ENCODE assay signal across 1 cellular context in the genomic region with DNA sequence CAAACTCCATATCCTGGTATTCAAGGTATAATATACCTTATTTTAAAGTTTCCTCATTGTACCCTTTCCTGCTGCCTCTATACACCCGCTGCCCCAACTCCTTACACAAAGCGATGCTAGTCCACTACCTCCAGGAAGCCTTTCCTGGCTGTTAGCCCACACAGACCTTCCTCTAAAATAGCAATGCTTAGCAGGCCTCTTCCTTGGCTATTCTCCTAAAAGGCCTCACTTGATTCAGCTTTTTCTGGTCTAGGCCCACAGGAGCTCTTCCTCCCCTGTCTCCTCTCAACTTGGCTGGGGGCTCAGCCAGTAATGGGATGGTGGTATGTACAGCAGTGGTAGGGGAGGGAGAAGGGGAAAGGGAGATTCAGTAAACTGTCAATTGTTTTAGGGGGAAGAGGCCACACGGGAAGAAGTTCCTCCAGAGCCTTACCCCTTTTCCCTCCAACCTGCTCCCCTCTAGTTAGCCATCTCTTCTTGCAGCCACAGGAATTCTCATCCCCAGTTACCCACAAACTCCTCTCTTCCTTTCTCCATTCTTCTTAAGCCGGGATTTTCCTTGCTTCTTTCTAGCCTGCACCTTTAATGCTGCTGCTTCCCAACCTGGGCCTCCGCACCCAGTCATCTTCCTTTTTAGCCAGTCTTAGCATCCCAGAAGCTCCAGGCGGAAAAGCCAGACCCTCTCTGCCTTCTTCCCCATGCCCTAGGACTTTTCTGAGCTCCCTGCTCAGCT.
TF ChIP-seq lines count a peak whose summit lies in the region.

No MANE protein-coding gene starts in this region.

TF ChIP-seq in A549, 52 proteins besides CTCF, POLR2A, EP300 and RAD21 (continued from another document):
- TF ChIP-seq, protein P1, sequence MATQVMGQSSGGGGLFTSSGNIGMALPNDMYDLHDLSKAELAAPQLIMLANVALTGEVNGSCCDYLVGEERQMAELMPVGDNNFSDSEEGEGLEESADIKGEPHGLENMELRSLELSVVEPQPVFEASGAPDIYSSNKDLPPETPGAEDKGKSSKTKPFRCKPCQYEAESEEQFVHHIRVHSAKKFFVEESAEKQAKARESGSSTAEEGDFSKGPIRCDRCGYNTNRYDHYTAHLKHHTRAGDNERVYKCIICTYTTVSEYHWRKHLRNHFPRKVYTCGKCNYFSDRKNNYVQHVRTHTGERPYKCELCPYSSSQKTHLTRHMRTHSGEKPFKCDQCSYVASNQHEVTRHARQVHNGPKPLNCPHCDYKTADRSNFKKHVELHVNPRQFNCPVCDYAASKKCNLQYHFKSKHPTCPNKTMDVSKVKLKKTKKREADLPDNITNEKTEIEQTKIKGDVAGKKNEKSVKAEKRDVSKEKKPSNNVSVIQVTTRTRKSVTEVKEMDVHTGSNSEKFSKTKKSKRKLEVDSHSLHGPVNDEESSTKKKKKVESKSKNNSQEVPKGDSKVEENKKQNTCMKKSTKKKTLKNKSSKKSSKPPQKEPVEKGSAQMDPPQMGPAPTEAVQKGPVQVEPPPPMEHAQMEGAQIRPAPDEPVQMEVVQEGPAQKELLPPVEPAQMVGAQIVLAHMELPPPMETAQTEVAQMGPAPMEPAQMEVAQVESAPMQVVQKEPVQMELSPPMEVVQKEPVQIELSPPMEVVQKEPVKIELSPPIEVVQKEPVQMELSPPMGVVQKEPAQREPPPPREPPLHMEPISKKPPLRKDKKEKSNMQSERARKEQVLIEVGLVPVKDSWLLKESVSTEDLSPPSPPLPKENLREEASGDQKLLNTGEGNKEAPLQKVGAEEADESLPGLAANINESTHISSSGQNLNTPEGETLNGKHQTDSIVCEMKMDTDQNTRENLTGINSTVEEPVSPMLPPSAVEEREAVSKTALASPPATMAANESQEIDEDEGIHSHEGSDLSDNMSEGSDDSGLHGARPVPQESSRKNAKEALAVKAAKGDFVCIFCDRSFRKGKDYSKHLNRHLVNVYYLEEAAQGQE (IDR thresholded peaks at IDR 0.05) = no peak
- TF ChIP-seq FOSB (CRISPR knock-in tag; IDR thresholded peaks at IDR 0.05) (no peak), CHD4 (IDR thresholded peaks at IDR 0.05; ENCODE audit: borderline replicate concordance) (no peak)
